In the genomic region with DNA sequence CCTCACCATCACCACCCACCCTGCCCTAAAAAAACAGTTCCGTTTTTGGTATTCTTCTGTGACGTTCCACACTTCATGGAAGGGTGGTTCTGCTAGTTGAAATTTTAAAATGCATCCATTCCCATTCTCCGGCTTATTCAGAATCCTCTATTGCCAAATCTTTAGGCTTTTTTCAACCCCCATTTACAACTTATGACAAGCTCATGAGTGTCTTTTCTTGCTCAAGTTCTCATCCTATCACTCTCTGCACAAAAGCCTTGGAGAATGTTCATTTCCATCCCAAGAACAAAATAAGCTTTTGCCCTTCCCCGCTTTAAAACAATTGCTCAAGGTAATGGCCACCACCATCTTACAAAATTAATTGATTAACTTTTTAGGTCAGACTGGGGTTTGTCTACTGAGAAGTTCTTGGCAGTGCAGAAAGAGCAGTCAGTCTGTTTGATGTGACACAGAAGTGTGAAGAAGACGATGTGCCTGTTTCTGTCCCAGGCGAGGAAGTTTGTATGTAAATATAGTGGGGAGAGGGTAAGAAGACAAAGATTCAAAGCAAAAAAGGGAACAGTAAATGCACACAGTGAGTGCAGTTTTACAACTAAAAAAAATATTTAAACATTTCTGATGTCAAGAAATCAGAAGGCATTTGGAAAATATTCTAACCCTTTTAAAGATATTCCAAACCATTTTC, we compare ENCODE assay signal across 16 cellular contexts.
DNase-seq lines count a peak whose midpoint lies in the region; ATAC-seq and TF ChIP-seq lines count a peak whose summit lies in the region.
"Had no signal": no experiment of that assay in that cellular context is flagged by ENCODE, and none has a peak within 500 bp of the region (broad histone marks: within the 10 kb centered on the region; RNA-seq: fewer than 3 reads in every experiment).

No MANE protein-coding gene starts in this region.

- DNase-seq in GM10248 (ENCODE audit: extremely low spot score), result peak; percentile 33
- no peak for DNase-seq in SJSA1 (ENCODE audit: low read depth in 1 of 2, low spot score in 2 of 2)
- no peak for DNase-seq in T-helper 17 cell
- no peak for DNase-seq in stomach
- no peak for DNase-seq in cerebellar cortex (ENCODE audit: low spot score)
- DNase-seq: DND-41, kidney glomerular epithelial cell, upper lobe of right lung had no signal

- POLR2A ChIA-PET in GM10248 (lab: Yijun Ruan, JAX), result no interaction called here

- peaks cover 12% of the 10 kb centered on the region for H3K36me3 ChIP-seq in SJSA1
- H3K36me3 ChIP-seq in stomach, result peaks cover 0 to 6% (median 0%) of the 10 kb centered on the region in 4 donors
- H3K36me3 ChIP-seq: neural progenitor cell, upper lobe of right lung had no signal

- H3K27ac ChIP-seq in SJSA1 (peak overlapping the region; percentile 79), stomach (no peak overlapping the region)
- H3K27ac ChIP-seq: coronary artery, neural progenitor cell, PC-9, upper lobe of right lung had no signal

- H3K27me3 Mint-ChIP-seq in T-helper 17 cell, result peaks cover 26% of the 10 kb centered on the region

- TF ChIP-seq CTCF in GM10248 (IDR thresholded peaks at IDR 0.05; ENCODE audit: control extremely low read depth, extremely low read depth, low read depth, missing control alignments) (no peak), stomach (IDR thresholded peaks at IDR 0.05) (no peak)

- H3K36me3 Mint-ChIP-seq in T-helper 17 cell (ENCODE audit: low read depth), result no peaks in the 10 kb centered on the region

- H3K27ac Mint-ChIP-seq in T-helper 17 cell, result no peak overlapping the region
- H3K27ac Mint-ChIP-seq: neural progenitor cell had no signal

- no peak overlapping the region for H3K4me3 ChIP-seq in SJSA1
- no peak overlapping the region for H3K4me3 ChIP-seq in stomach
- H3K4me3 ChIP-seq: K562, neural progenitor cell, PC-9, smooth muscle cell, upper lobe of right lung had no signal

- intact Hi-C loops in stomach (cut with DNase I; ENCODE audit: low total_unique reads), result no loop called here

- no peak for TF ChIP-seq POLR2A in stomach (IDR thresholded peaks at IDR 0.05)

- ATAC-seq in GM19372 (IDR thresholded peaks at IDR 0.05; ENCODE audit: low read depth, unreplicated experiment) (peak; percentile 49), HG02798 (IDR thresholded peaks at IDR 0.05; ENCODE audit: poor library complexity, unreplicated experiment) (peak; percentile 53), T-helper 17 cell (no peak), HG03139 (IDR thresholded peaks at IDR 0.05; ENCODE audit: unreplicated experiment) (no peak)
- ATAC-seq: upper lobe of right lung had no signal

- peaks cover 7% of the 10 kb centered on the region for H3K4me1 Mint-ChIP-seq in T-helper 17 cell

- no peak overlapping the region for H3K4me3 Mint-ChIP-seq in T-helper 17 cell
- H3K4me3 Mint-ChIP-seq: neural progenitor cell had no signal

- WGBS in stomach, 5 donors, result 53 to 66% (median 64%) methylated on average over 6 of the region's 6 CpGs

- H3K9me3 ChIP-seq in SJSA1 (replicated peaks) (no peaks in the 10 kb centered on the region), T-helper 17 cell (ENCODE audit: control insufficient read depth, low read length, poor library complexity, severe bottlenecking) (no peaks in the 10 kb centered on the region), stomach (peaks cover 0 to 5% (median 0%) of the 10 kb centered on the region in 4 donors)
- H3K9me3 ChIP-seq: upper lobe of right lung had no signal

- no peak for TF ChIP-seq EP300 in stomach (IDR thresholded peaks at IDR 0.05)

- H3K4me1 ChIP-seq in SJSA1 (replicated peaks), result peaks cover 26% of the 10 kb centered on the region
- no peaks in the 10 kb centered on the region for H3K4me1 ChIP-seq in stomach
- H3K4me1 ChIP-seq: neural progenitor cell, upper lobe of right lung had no signal

- CTCF ChIA-PET in GM10248 (lab: Yijun Ruan, JAX), result interaction anchor here (1.3 kb wide), 1 partner anchor 18 kb away, joined by 3 read pairs; no protein-coding TSS in a partner anchor

- H3K27me3 ChIP-seq in SJSA1 (replicated peaks) (no peaks in the 10 kb centered on the region), stomach (peaks cover 0 to 3% (median 0%) of the 10 kb centered on the region in 3 donors)
- H3K27me3 ChIP-seq: neural progenitor cell, upper lobe of right lung had no signal

Comparison
In these comparisons a context has a peak if more than half of its experiments do, and no peak if none do; other contexts are left out.
1. ATAC-seq: peak in GM19372 (single experiment) and HG02798 (single experiment); none in T-helper 17 cell (single experiment) and HG03139 (single experiment).